Comparison of ENCODE assay signal across 31 cellular contexts in genomic region chr13:96621634-96622033, GRCh38.
"Had no signal": no experiment of that assay in that cellular context is flagged by ENCODE, and none has a peak within 500 bp of the region (broad histone marks: within the 10 kb centered on the region; RNA-seq: fewer than 3 reads in every experiment).

No MANE protein-coding gene starts in this region.

- H3K9me3 ChIP-seq: adrenal gland, Peyer's patch, SJSA1, SK-N-SH had no signal

- H3K27me3 ChIP-seq: adrenal gland, brain microvascular endothelial cell, cardiac muscle cell, Peyer's patch had no signal

- H3K4me1 Mint-ChIP-seq: activated CD4-positive, alpha-beta T cell treated with anti-CD3 and anti-CD28 coated beads for 36 hours; activated CD4-positive, alpha-beta T cell treated with anti-CD3 and anti-CD28 coated beads, Interleukin-2, amount 10 ng/mL, durations not matched to agents 7 days and 5 days; central memory CD8-positive, alpha-beta T cell; WTC11 had no signal

- ATAC-seq: activated CD4-positive, alpha-beta T cell treated with anti-CD3 and anti-CD28 coated beads for 36 hours; activated CD4-positive, CD25-positive, alpha-beta regulatory T cell treated with anti-CD3 and anti-CD28 coated beads, Interleukin-2, amount 50 U/mL, for 24 hours; activated CD8-positive, alpha-beta T cell treated with anti-CD3 and anti-CD28 coated beads, Interleukin-2, amount 10 ng/mL, durations not matched to agents 7 days and 5 days; activated naive CD4-positive, alpha-beta T cell treated with anti-CD3 and anti-CD28 coated beads, Interleukin-2, amount 50 U/mL, for 72 hours; activated T-cell treated with anti-CD3 and anti-CD28 coated beads, Interleukin-2, amount 50 U/mL, for 4 hours; WTC11 had no signal

- DNase-seq: activated CD4-positive, alpha-beta T cell treated with anti-CD3 and anti-CD28 coated beads for 36 hours; activated CD4-positive, alpha-beta T cell treated with anti-CD3 and anti-CD28 coated beads, Interleukin-2, amount 10 ng/mL, durations not matched to agents 7 days and 5 days; activated CD4-positive, alpha-beta T cell treated with anti-CD3 and anti-CD28 coated beads, Interleukin-2, amount 50 U/mL, for 48 hours; activated CD8-positive, alpha-beta T cell treated with anti-CD3 and anti-CD28 coated beads, Interleukin-2, amount 10 ng/mL, durations not matched to agents 7 days and 5 days; activated gamma-delta T cell treated with Interleukin-2 at 50 U/mL for 16 hours; activated naive CD4-positive, alpha-beta T cell treated with anti-CD3 and anti-CD28 coated beads for 36 hours; activated T-cell treated with anti-CD3 and anti-CD28 coated beads, Interleukin-2, amount 50 U/mL, for 4 hours; adrenal gland; anterior cingulate cortex; brain microvascular endothelial cell; Karpas-422; KBM-7; NCI-H1105; NCI-H1417 treated with DMSO at 0.1 percent for 48 hours; NCI-H2029 treated with DMSO at 0.1 percent for 48 hours; NCI-H2171; NCI-H510A; NCI-H82; Peyer's patch; RPMI8226; SHP77 treated with DMSO at 0.1 percent for 48 hours; SK-N-SH had no signal

- H3K27ac Mint-ChIP-seq: activated CD4-positive, alpha-beta T cell treated with anti-CD3 and anti-CD28 coated beads for 36 hours; activated CD4-positive, alpha-beta T cell treated with anti-CD3 and anti-CD28 coated beads, Interleukin-2, amount 10 ng/mL, durations not matched to agents 7 days and 5 days; activated CD8-positive, alpha-beta T cell treated with anti-CD3 and anti-CD28 coated beads, Interleukin-2, amount 10 ng/mL, durations not matched to agents 7 days and 5 days; activated naive CD4-positive, alpha-beta T cell treated with anti-CD3 and anti-CD28 coated beads for 36 hours; activated naive CD4-positive, alpha-beta T cell treated with anti-CD3 and anti-CD28 coated beads, Interleukin-2, amount 50 U/mL, for 72 hours; activated T-helper 1 cell treated with anti-CD3 and anti-CD28 coated beads, Interleukin-12 subunit alpha, Interleukin-12 subunit beta, Interleukin-2, Interleukin-4 antibody, amounts not matched to agents 30 ng/mL and 10 ng/mL and 1 ng/mL, durations not matched to agents 14 hours and 24 hours and 36 hours; T-helper 1 cell treated with Interleukin-12 subunit alpha and Interleukin-12 subunit beta and Interleukin-4 antibody, amounts not matched to agents 30 μg/mL and 1 μg/mL, for 36 hours; T-helper 2 cell treated with Interferon-gamma antibody and Interleukin-4, amounts not matched to agents 5 μg/mL and 100 μg/mL, for 36 hours; WTC11 had no signal

- H3K4me1 ChIP-seq: adrenal gland, Peyer's patch, SJSA1 had no signal

- H3K27ac ChIP-seq: adrenal gland, brain microvascular endothelial cell, cardiac muscle cell, Peyer's patch, SJSA1 had no signal

- H3K4me3 ChIP-seq: adrenal gland, cardiac muscle cell, Peyer's patch, SJSA1 had no signal

- H3K36me3 Mint-ChIP-seq: activated naive CD4-positive, alpha-beta T cell treated with anti-CD3 and anti-CD28 coated beads, Interleukin-2, amount 50 U/mL, for 72 hours; WTC11 had no signal

- H3K36me3 ChIP-seq: adrenal gland, brain microvascular endothelial cell, cardiac muscle cell, Peyer's patch, SJSA1 had no signal

- H3K4me3 Mint-ChIP-seq: activated CD4-positive, alpha-beta T cell treated with anti-CD3 and anti-CD28 coated beads for 36 hours; activated CD4-positive, alpha-beta T cell treated with anti-CD3 and anti-CD28 coated beads, Interleukin-2, amount 10 ng/mL, durations not matched to agents 7 days and 5 days; activated CD8-positive, alpha-beta T cell treated with anti-CD3 and anti-CD28 coated beads, Interleukin-2, amount 10 ng/mL, durations not matched to agents 7 days and 5 days; activated naive CD4-positive, alpha-beta T cell treated with anti-CD3 and anti-CD28 coated beads for 36 hours; activated T-cell treated with anti-CD3 and anti-CD28 coated beads, Interleukin-2, amount 50 U/mL, for 4 hours; activated T-helper 1 cell treated with anti-CD3 and anti-CD28 coated beads, Interleukin-12 subunit alpha, Interleukin-12 subunit beta, Interleukin-2, Interleukin-4 antibody, amounts not matched to agents 30 ng/mL and 10 ng/mL and 1 ng/mL, durations not matched to agents 14 hours and 24 hours and 36 hours; central memory CD8-positive, alpha-beta T cell; T-helper 1 cell treated with Interleukin-12 subunit alpha and Interleukin-12 subunit beta and Interleukin-4 antibody, amounts not matched to agents 30 μg/mL and 1 μg/mL, for 36 hours; T-helper 2 cell treated with Interferon-gamma antibody and Interleukin-4, amounts not matched to agents 5 μg/mL and 100 μg/mL, for 36 hours; WTC11 had no signal

- H3K27me3 Mint-ChIP-seq: activated CD4-positive, alpha-beta T cell treated with anti-CD3 and anti-CD28 coated beads for 36 hours; activated CD4-positive, alpha-beta T cell treated with anti-CD3 and anti-CD28 coated beads, Interleukin-2, amount 10 ng/mL, durations not matched to agents 7 days and 5 days; central memory CD8-positive, alpha-beta T cell had no signal

- H3K9me3 Mint-ChIP-seq: WTC11 had no signal
